Comparison of ENCODE assay signal across 1 cellular context in the genomic region with DNA sequence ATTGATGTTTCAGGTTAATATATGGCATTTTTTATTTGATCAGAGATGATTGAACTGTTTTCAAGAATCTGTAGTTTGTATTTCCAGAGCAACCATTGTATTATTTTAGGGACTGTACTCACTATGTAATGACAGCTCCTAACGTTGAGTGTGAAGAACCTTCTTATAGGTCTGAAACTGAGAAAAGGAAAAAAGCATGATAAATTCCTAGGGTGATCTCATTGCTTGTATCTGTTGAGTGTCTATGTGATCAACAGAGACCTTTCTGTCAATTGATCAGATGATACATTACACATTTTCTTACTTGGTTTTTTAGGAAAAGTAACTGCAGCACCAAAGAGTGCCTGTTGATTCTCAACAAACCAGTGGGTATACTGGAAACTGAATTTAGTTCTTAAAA.
TF ChIP-seq lines count a peak whose summit lies in the region.

No MANE protein-coding gene starts in this region.

TF ChIP-seq in GM12878, 131 proteins besides CTCF, POLR2A, EP300 and RAD21:
- no peak for TF ChIP-seq GABPA (IDR thresholded peaks at IDR 0.05; ENCODE audit: low read depth)
TF ChIP-seq in GM12878: peak in this region for 0.
